Comparison of ENCODE assay signal across 1 cellular context in the genomic region with DNA sequence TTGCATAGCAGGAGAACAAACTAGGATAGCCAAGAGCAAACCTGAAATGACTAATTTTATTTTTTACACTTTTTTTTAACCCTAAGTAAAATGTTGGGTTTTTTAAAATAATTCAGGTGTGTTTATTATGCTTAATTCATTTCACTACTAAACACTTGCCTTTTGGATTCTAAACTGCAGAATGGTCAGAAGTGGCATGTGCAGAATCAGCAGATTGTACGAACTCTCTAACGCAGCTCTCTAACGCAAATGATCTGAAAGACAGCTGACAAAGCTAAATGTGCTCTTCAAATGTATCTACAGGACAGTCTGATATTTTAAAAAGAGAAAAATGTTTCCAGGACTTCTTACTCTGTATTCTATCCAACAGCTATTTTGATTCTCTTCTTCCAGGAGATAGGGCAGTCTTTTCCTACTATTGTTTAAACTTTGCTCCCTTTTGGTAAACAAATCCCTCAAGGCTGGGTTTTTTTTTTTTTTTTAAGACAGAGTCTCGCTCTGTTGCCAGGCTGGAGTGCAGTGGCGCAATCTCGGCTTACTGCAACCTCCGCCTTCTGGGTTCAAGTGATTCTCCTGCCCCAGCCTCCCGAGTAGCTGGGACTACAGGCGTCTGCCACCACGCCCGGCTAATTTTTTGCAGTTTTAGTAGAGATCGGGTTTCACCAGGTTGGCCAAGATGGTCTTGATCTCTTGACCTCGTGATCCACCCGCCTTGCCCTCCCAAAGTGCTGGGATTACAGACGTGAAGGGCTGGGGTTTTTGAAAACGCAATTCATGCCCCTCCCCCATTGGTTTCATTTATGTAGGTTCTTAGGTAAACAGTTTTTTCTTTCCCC.
TF ChIP-seq lines count a peak whose summit lies in the region.

No MANE protein-coding gene starts in this region.

TF ChIP-seq in A549, 52 proteins besides CTCF, POLR2A, EP300 and RAD21:
- TF ChIP-seq MAFK (IDR thresholded peaks at IDR 0.05; ENCODE audit: partially characterized antibody): peak; percentile 60
- TF ChIP-seq PHF8 (IDR thresholded peaks at IDR 0.05; ENCODE audit: borderline replicate concordance, low read depth): no peak
- no peak for TF ChIP-seq TFCP2L1 (CRISPR knock-in tag; IDR thresholded peaks at IDR 0.05)
- TF ChIP-seq USF2 (IDR thresholded peaks at IDR 0.05): no peak
- TF ChIP-seq HOXB5 (CRISPR knock-in tag; IDR thresholded peaks at IDR 0.05): no peak
- TF ChIP-seq KDM1A (IDR thresholded peaks at IDR 0.05; ENCODE audit: low read depth): no peak
- no peak for TF ChIP-seq HDAC2 (IDR thresholded peaks at IDR 0.05)
- TF ChIP-seq, protein P1, sequence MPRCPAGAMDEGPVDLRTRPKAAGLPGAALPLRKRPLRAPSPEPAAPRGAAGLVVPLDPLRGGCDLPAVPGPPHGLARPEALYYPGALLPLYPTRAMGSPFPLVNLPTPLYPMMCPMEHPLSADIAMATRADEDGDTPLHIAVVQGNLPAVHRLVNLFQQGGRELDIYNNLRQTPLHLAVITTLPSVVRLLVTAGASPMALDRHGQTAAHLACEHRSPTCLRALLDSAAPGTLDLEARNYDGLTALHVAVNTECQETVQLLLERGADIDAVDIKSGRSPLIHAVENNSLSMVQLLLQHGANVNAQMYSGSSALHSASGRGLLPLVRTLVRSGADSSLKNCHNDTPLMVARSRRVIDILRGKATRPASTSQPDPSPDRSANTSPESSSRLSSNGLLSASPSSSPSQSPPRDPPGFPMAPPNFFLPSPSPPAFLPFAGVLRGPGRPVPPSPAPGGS (IDR thresholded peaks at IDR 0.05): no peak
- TF ChIP-seq RNF2 (IDR thresholded peaks at IDR 0.05; ENCODE audit: borderline replicate concordance, low read depth): no peak
- TF ChIP-seq, protein P2, sequence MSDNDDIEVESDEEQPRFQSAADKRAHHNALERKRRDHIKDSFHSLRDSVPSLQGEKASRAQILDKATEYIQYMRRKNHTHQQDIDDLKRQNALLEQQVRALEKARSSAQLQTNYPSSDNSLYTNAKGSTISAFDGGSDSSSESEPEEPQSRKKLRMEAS (IDR thresholded peaks at IDR 0.05): 0 out of 2 replicates have a peak, but pooled peaks have one; percentile 12
- no peak for TF ChIP-seq PBX3 (IDR thresholded peaks at IDR 0.05)
- TF ChIP-seq HOXA7 (CRISPR knock-in tag; IDR thresholded peaks at IDR 0.05): no peak
- no peak for TF ChIP-seq HMGXB4 (CRISPR knock-in tag; IDR thresholded peaks at IDR 0.05; ENCODE audit: borderline replicate concordance)
- no peak for TF ChIP-seq JUNB (IDR thresholded peaks at IDR 0.05)
- TF ChIP-seq POLR2AphosphoS2 (conservative IDR thresholded peaks at IDR 0.05; ENCODE audit: low read length): no peak
- TF ChIP-seq REST (IDR thresholded peaks at IDR 0.05): no peak
- TF ChIP-seq ESRRA (IDR thresholded peaks at IDR 0.05; ENCODE audit: borderline replicate concordance, low read length): no peak
- no peak for TF ChIP-seq RFX5 (IDR thresholded peaks at IDR 0.05)
TF ChIP-seq in A549: peak in this region for 2.
